17 cellular contexts compared by ENCODE assay signal in genomic region chr16:57009641-57010170, GRCh38. TPM values are rescaled to one million over a fixed set of nuclear protein-coding genes. Genes with fewer than 3 reads are reported as not detected.
DNase-seq lines count a peak whose midpoint lies in the region; ATAC-seq, FAIRE-seq and TF ChIP-seq lines count a peak whose summit lies in the region.
"Had no signal": no experiment of that assay in that cellular context is flagged by ENCODE, and none has a peak within 500 bp of the region (broad histone marks: within the 10 kb centered on the region; RNA-seq: fewer than 3 reads in every experiment).

No MANE protein-coding gene starts in this region.

- peak overlapping the region; percentile 87 for H3K27ac ChIP-seq in Karpas-422 (ENCODE audit: low read length)
- H3K27ac ChIP-seq: adrenal gland, C4-2B, dorsolateral prefrontal cortex had no signal

- no peaks in the 10 kb centered on the region for H3K27me3 ChIP-seq in Karpas-422 (ENCODE audit: low read length)
- H3K27me3 ChIP-seq: adrenal gland, dorsolateral prefrontal cortex had no signal

- no peaks in the 10 kb centered on the region for H3K27me3 Mint-ChIP-seq in activated CD4-positive, alpha-beta T cell treated with anti-CD3 and anti-CD28 coated beads for 36 hours

- H3K9me3 ChIP-seq in Karpas-422 (ENCODE audit: low read length), result no peaks in the 10 kb centered on the region
- H3K9me3 ChIP-seq: adrenal gland had no signal

- CTCF ChIA-PET in activated CD4-positive, alpha-beta T cell treated with anti-CD3 and anti-CD28 coated beads for 36 hours (lab: Charles Lee), result interaction anchor here (0.8 to 1.6 kb wide), 4 partner anchors 10 to 44 kb away, joined by 3 to 6 read pairs (median 4); no protein-coding TSS in a partner anchor

- intact Hi-C loops in activated CD4-positive, alpha-beta T cell treated with anti-CD3 and anti-CD28 coated beads for 36 hours (cut with DNase I, micrococcal nuclease), result loop anchor here in 1 of 2 experiments (5.0 kb wide), 1 partner anchor 77 kb away; the partner anchor contains the start of gene HERPUD1
- intact Hi-C loops in posterior vena cava (cut with DNase I), result no loop called here

- H3K9ac ChIP-seq in Karpas-422 (ENCODE audit: low read length), result no peak overlapping the region

- POLR2A ChIA-PET in activated CD4-positive, alpha-beta T cell treated with anti-CD3 and anti-CD28 coated beads for 36 hours (lab: Charles Lee), result interaction anchor here (0.6 to 1.7 kb wide), 5 partner anchors 20 to 98 kb away, joined by 3 to 7 read pairs (median 3); partner anchors contain the start of genes HERPUD1 and NLRC5

- H2AFZ ChIP-seq in Karpas-422 (ENCODE audit: low read length), result no peak overlapping the region

- FAIRE-seq in H54 (lab: Jason Lieb, UNC), result no peak

- peak overlapping the region; percentile 83 for H3K27ac Mint-ChIP-seq in activated CD4-positive, alpha-beta T cell treated with anti-CD3 and anti-CD28 coated beads for 36 hours
- peak overlapping the region; percentile 66 to 92 for H3K27ac Mint-ChIP-seq in activated naive CD4-positive, alpha-beta T cell treated with anti-CD3 and anti-CD28 coated beads, Interleukin-2, amount 50 U/mL, for 72 hours

- no peak for TF ChIP-seq POLR2A in H54 (IDR thresholded peaks at IDR 0.05; ENCODE audit: low read depth, low read length)

- peaks cover 93% of the 10 kb centered on the region for H3K4me1 ChIP-seq in Karpas-422 (ENCODE audit: low read length)

- peak; percentile 24 for ATAC-seq in activated CD4-positive, alpha-beta T cell treated with anti-CD3 and anti-CD28 coated beads for 36 hours
- no peak for ATAC-seq in activated naive CD4-positive, alpha-beta T cell treated with anti-CD3 and anti-CD28 coated beads, Interleukin-2, amount 50 U/mL, for 72 hours
- ATAC-seq: esophagus mucosa had no signal

- peaks cover 83% of the 10 kb centered on the region for H3K4me1 Mint-ChIP-seq in activated CD4-positive, alpha-beta T cell treated with anti-CD3 and anti-CD28 coated beads for 36 hours

- no peaks in the 10 kb centered on the region for H3K9me2 ChIP-seq in Karpas-422 (replicated peaks; ENCODE audit: insufficient read depth, low read length)

- peaks cover 35% of the 10 kb centered on the region for H3K36me3 Mint-ChIP-seq in activated CD4-positive, alpha-beta T cell treated with anti-CD3 and anti-CD28 coated beads for 36 hours (ENCODE audit: low read depth)
- peaks cover 0 to 46% of the 10 kb centered on the region in 2 donors for H3K36me3 Mint-ChIP-seq in activated naive CD4-positive, alpha-beta T cell treated with anti-CD3 and anti-CD28 coated beads, Interleukin-2, amount 50 U/mL, for 72 hours

- H4K20me1 ChIP-seq in Karpas-422 (ENCODE audit: insufficient read depth, low read depth, low read length), result no peaks in the 10 kb centered on the region

- no peak for DNase-seq in activated CD4-positive, alpha-beta T cell treated with anti-CD3 and anti-CD28 coated beads for 36 hours
- DNase-seq in activated CD4-positive, alpha-beta T cell treated with anti-CD3 and anti-CD28 coated beads, Interleukin-2, amount 50 U/mL, for 1 hour, result no peak
- DNase-seq in Karpas-422 (no peak), posterior vena cava (ENCODE audit: low spot score) (peak; percentile 6), NCI-H2227 (lab: John Stamatoyannopoulos, UW; ENCODE audit: unreplicated experiment) (no peak), H54 (ENCODE audit: insufficient read length, low spot score) (no peak), dermis blood vessel endothelial cell (no peak)
- peak in 1 of 2 donors; percentile 21 for DNase-seq in activated naive CD4-positive, alpha-beta T cell treated with anti-CD3 and anti-CD28 coated beads, Interleukin-2, amount 50 U/mL, for 72 hours (ENCODE audit: low spot score in 2 of 2)
- DNase-seq: adrenal gland, DND-41, dorsolateral prefrontal cortex, NCI-H1930, NCI-H510A, trophoblast cell had no signal

- H3K4me2 ChIP-seq in Karpas-422 (ENCODE audit: low read depth, low read length, poor library complexity, severe bottlenecking), result no peak overlapping the region

- peaks cover 63% of the 10 kb centered on the region for H3K79me2 ChIP-seq in Karpas-422 (ENCODE audit: low read length)

- no peak overlapping the region for H3K4me3 ChIP-seq in Karpas-422 (ENCODE audit: low read length)
- H3K4me3 ChIP-seq: adrenal gland, dorsolateral prefrontal cortex had no signal

- H3K9me3 Mint-ChIP-seq in activated CD4-positive, alpha-beta T cell treated with anti-CD3 and anti-CD28 coated beads for 36 hours (ENCODE audit: low read depth), result no peaks in the 10 kb centered on the region
- no peaks in the 10 kb centered on the region for H3K9me3 Mint-ChIP-seq in activated naive CD4-positive, alpha-beta T cell treated with anti-CD3 and anti-CD28 coated beads, Interleukin-2, amount 50 U/mL, for 72 hours

- H3K4me3 Mint-ChIP-seq in activated CD4-positive, alpha-beta T cell treated with anti-CD3 and anti-CD28 coated beads for 36 hours, result peak overlapping the region; percentile 15

- no peaks in the 10 kb centered on the region for H3K36me3 ChIP-seq in Karpas-422 (ENCODE audit: insufficient read depth, low read length)

RNA-seq across cellular contexts. Expression of gene NLRC5, which starts 20.3 kb away (rescaled TPM):
- total RNA-seq in activated CD4-positive, alpha-beta T cell treated with anti-CD3 and anti-CD28 coated beads for 36 hours, result 100 to 1,000 TPM; 143 to 175 TPM
- total RNA-seq in Karpas-422 (2014; rRNA removed; shearing (Covaris generic); ENCODE audit: low replicate concordance), result 103 and 116 TPM in 2 replicates
- 100 to 1,000 TPM; 231 to 254 TPM for total RNA-seq in activated naive CD4-positive, alpha-beta T cell treated with anti-CD3 and anti-CD28 coated beads, Interleukin-2, amount 50 U/mL, for 72 hours
- 10 to 100 TPM; 37.8 to 53.2 TPM for total RNA-seq in posterior vena cava
- total RNA-seq in dermis blood vessel endothelial cell, result 25.5 and 34.5 TPM in 2 replicates

RNA-seq across cellular contexts. Expression of gene CETP, which starts 48.0 kb away (rescaled TPM):
- total RNA-seq in activated CD4-positive, alpha-beta T cell treated with anti-CD3 and anti-CD28 coated beads for 36 hours, result under 1 TPM in 1 of 2 experiments, not detected in 1; 0.14 TPM
- 0.32 and 0.48 TPM in 2 replicates for total RNA-seq in Karpas-422 (2014; rRNA removed; shearing (Covaris generic); ENCODE audit: low replicate concordance)
- total RNA-seq in activated naive CD4-positive, alpha-beta T cell treated with anti-CD3 and anti-CD28 coated beads, Interleukin-2, amount 50 U/mL, for 72 hours, result not detected
- total RNA-seq in posterior vena cava (under 1 TPM in 1 of 2 donors, not detected in 1; 0.60 TPM), dermis blood vessel endothelial cell (10.9 and 11.4 TPM in 2 replicates)
- total RNA-seq: A172, esophagus mucosa had no signal
